ENCODE assay signal across 8 cellular contexts in the genomic region with DNA sequence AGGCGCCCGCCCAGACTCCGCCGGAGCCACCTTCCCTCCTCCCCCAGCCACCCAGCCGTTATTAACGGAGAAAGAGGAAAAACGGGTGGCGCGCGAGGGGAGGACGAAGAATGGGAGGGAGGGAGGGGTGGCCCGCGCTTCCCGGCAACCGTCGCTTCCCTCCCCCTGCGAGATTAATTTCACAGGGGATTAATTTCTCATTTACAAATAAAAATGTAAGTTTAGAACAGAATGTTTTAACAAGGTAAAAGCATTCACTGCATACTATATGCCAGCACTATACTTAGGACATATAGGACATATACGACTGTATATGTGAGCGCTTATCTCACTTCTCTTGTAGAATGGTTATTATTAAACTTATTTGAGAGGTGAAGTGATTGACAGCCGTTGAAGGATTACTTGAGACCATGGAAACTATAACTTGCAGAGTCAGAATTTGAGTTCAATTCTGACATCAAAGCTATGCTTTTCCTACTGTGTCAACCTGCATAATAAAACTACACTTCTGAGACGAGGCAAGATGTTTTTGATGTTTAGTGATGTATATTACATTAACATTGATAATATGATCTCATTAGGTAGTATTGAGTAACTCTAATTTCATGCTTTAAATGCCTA.
DNase-seq lines count a peak whose midpoint lies in the region; ATAC-seq, FAIRE-seq and TF ChIP-seq lines count a peak whose summit lies in the region.
"Not testable (repeated sequence)": the region's sequence is repeated elsewhere in the genome, so short reads cannot be mapped to it uniquely, and the experiment has no call there.

No MANE protein-coding gene starts in this region.

- H2AFZ ChIP-seq in keratinocyte (ENCODE audit: control insufficient read depth, low read length) = not testable (repeated sequence)

- H3K36me3 Mint-ChIP-seq in activated T-cell treated with anti-CD3 and anti-CD28 coated beads, Interleukin-2, amount 50 U/mL, for 72 hours (ENCODE audit: insufficient read depth in 2 of 2); effector memory CD8-positive, alpha-beta T cell (ENCODE audit: insufficient read depth); type B pancreatic cell: not testable (repeated sequence)

- H3K4me2 ChIP-seq in keratinocyte (ENCODE audit: control insufficient read depth, extremely low read depth, insufficient read depth, low read depth, low read length) = peak overlapping the region; percentile 70

- H3K4me3 ChIP-seq in HUES6 (ENCODE audit: low read depth, low read length) (peak overlapping the region; percentile 88), keratinocyte (ENCODE audit: control insufficient read depth in 2 of 3, extremely low read depth in 1 of 3, insufficient read depth in 2 of 3, low read depth in 1 of 3, low read length in 3 of 3) (peak overlapping the region in 2 of 3 experiments; percentile 56 to 68), ovary (peak overlapping the region; percentile 79)

- H3K9me3 Mint-ChIP-seq in activated T-cell treated with anti-CD3 and anti-CD28 coated beads, Interleukin-2, amount 50 U/mL, for 72 hours; effector memory CD8-positive, alpha-beta T cell; type B pancreatic cell: not testable (repeated sequence)

- H4K20me1 ChIP-seq in keratinocyte (ENCODE audit: control insufficient read depth, extremely low read depth, insufficient read depth, low read length) = not testable (repeated sequence)

- H3K9me1 ChIP-seq in keratinocyte (ENCODE audit: control insufficient read depth, extremely low read depth, insufficient read depth, low read length) = not testable (repeated sequence)

- not testable (repeated sequence) for H3K4me1 Mint-ChIP-seq in activated T-cell treated with anti-CD3 and anti-CD28 coated beads, Interleukin-2, amount 50 U/mL, for 72 hours (ENCODE audit: low read depth); effector memory CD8-positive, alpha-beta T cell (ENCODE audit: low read depth in 2 of 2); type B pancreatic cell (ENCODE audit: unreplicated experiment)

- FAIRE-seq in keratinocyte (lab: Jason Lieb, UNC) = not testable (repeated sequence)

- H3K27ac ChIP-seq in HUES6 (ENCODE audit: low read depth, low read length); keratinocyte (ENCODE audit: control insufficient read depth, insufficient read depth, low read length): not testable (repeated sequence)
- H3K27ac ChIP-seq in ovary = peak overlapping the region; percentile 94 to 100

- H3K27me3 ChIP-seq in HUES6 (ENCODE audit: control insufficient read depth, insufficient read depth, low read length); keratinocyte (ENCODE audit: control insufficient read depth, extremely low read depth, insufficient read depth, low read length); ovary: not testable (repeated sequence)

- peaks cover 25% of the 10 kb centered on the region for H3K27me3 Mint-ChIP-seq in activated T-cell treated with anti-CD3 and anti-CD28 coated beads, Interleukin-2, amount 50 U/mL, for 72 hours (ENCODE audit: low read depth)
- H3K27me3 Mint-ChIP-seq in effector memory CD8-positive, alpha-beta T cell = peaks cover 33 to 37% of the 10 kb centered on the region in 2 donors
- not testable (repeated sequence) for H3K27me3 Mint-ChIP-seq in type B pancreatic cell

- H3K4me3 Mint-ChIP-seq in activated T-cell treated with anti-CD3 and anti-CD28 coated beads, Interleukin-2, amount 50 U/mL, for 72 hours = peak overlapping the region; percentile 72
- peak overlapping the region; percentile 56 to 60 for H3K4me3 Mint-ChIP-seq in effector memory CD8-positive, alpha-beta T cell
- H3K4me3 Mint-ChIP-seq in type B pancreatic cell = peak overlapping the region; percentile 77

- ATAC-seq in activated T-cell treated with anti-CD3 and anti-CD28 coated beads, Interleukin-2, amount 50 U/mL, for 72 hours (replicated peaks in 1 of 2); effector memory CD8-positive, alpha-beta T cell (replicated peaks): not testable (repeated sequence)

- H3K27ac Mint-ChIP-seq in activated T-cell treated with anti-CD3 and anti-CD28 coated beads, Interleukin-2, amount 50 U/mL, for 72 hours; effector memory CD8-positive, alpha-beta T cell; type B pancreatic cell: not testable (repeated sequence)

- not testable (repeated sequence) for TF ChIP-seq EP300 in ovary (IDR thresholded peaks at IDR 0.05)

- dilution Hi-C loops in keratinocyte (cut with MboI; ENCODE audit: extremely low pct_ligation_motif_present, low sequenced_read_pairs) = not testable (repeated sequence)

- TF ChIP-seq POLR2A in ovary (IDR thresholded peaks at IDR 0.05) = not testable (repeated sequence)

- H3K4me1 ChIP-seq in HUES6 (ENCODE audit: control insufficient read depth, insufficient read depth, low read length); keratinocyte (ENCODE audit: control insufficient read depth, extremely low read depth, insufficient read depth, low read length); ovary (ENCODE audit: insufficient read depth): not testable (repeated sequence)

- WGBS in ovary, 3 donors = 2 to 5% (median 4%) methylated on average over 20 to 21 of the region's 21 CpGs

- H3K36me3 ChIP-seq in HUES6 (ENCODE audit: control insufficient read depth, insufficient read depth, low read length); keratinocyte (ENCODE audit: control insufficient read depth in 2 of 2, extremely low read depth in 1 of 2, insufficient read depth in 2 of 2, low read length in 2 of 2); ovary: not testable (repeated sequence)

- not testable (repeated sequence) for H3K79me2 ChIP-seq in keratinocyte (ENCODE audit: control insufficient read depth, insufficient read depth, low read length)

- not testable (repeated sequence) for H3K9me3 ChIP-seq in HUES6 (ENCODE audit: control insufficient read depth, insufficient read depth, low read depth, low read length); keratinocyte (ENCODE audit: control insufficient read depth, low read depth, low read length); ovary

- intact Hi-C loops in ovary (cut with DNase I) = not testable (repeated sequence)

- H3K9ac ChIP-seq in HUES6 (ENCODE audit: low read length) = not testable (repeated sequence)
- peak overlapping the region; percentile 56 for H3K9ac ChIP-seq in keratinocyte (ENCODE audit: control insufficient read depth, extremely low read depth, insufficient read depth, low read length)

- TF ChIP-seq CTCF in keratinocyte (optimal IDR thresholded peaks at IDR 0.05 in 1 of 3, IDR thresholded peaks at IDR 0.05 in 1 of 3, conservative IDR thresholded peaks at IDR 0.05 in 1 of 3; ENCODE audit: extremely low read depth in 1 of 3, insufficient read depth in 2 of 3, low read length in 3 of 3); ovary (IDR thresholded peaks at IDR 0.05); type B pancreatic cell (conservative IDR thresholded peaks at IDR 0.05): not testable (repeated sequence)

- DNase-seq in DMS79 treated with DMSO at 0.1 percent for 48 hours (lab: John Stamatoyannopoulos, UW) (peak; percentile 18), OCI-M1 (lab: John Stamatoyannopoulos, UW) (peak; percentile 46), ovary (peak in 1 of 5 donors; percentile 49)
- not testable (repeated sequence) for DNase-seq in activated T-cell treated with anti-CD3 and anti-CD28 coated beads, Interleukin-2, amount 50 U/mL, for 72 hours; effector memory CD8-positive, alpha-beta T cell; keratinocyte (ENCODE audit: low read depth, low spot score); type B pancreatic cell (ENCODE audit: extremely low spot score, unreplicated experiment)
